In the genomic region with DNA sequence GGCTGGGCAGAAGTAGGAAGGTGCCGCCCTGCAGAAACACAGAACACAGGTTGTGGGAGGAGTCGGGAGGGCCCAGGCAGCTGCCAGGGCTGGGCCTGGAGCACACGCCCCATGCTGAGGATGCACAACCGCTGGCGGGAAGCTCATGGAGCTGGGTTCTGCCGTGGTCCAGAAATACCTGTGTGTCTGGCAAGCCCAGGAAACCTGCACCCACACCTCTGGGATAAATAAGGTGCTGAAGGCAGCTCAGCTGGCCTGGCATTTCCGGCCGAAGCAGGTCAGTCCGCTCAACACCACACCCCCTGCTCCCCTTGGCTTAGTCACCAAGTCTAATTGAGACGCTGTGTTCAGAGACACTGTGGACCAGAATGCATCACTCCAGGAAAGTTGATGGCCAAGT, we compare ENCODE assay signal across 14 cellular contexts. TPM values are rescaled to one million over a fixed set of nuclear protein-coding genes. Genes with fewer than 3 reads are reported as not detected.
DNase-seq lines count a peak whose midpoint lies in the region; ATAC-seq and TF ChIP-seq lines count a peak whose summit lies in the region.
"Had no signal": no experiment of that assay in that cellular context is flagged by ENCODE, and none has a peak within 500 bp of the region (broad histone marks: within the 10 kb centered on the region; RNA-seq: fewer than 3 reads in every experiment).

No MANE protein-coding gene starts in this region.

- WGBS in mammary epithelial cell (ENCODE audit: low coverage, missing lambda C conversion rate) = 80% methylated on average over 10 of the region's 10 CpGs

- TF ChIP-seq CTCF in mammary epithelial cell (conservative IDR thresholded peaks at IDR 0.05 in 1 of 2, IDR thresholded peaks at IDR 0.05 in 1 of 2; ENCODE audit: extremely low read depth in 1 of 2, insufficient read depth in 1 of 2, low read depth in 1 of 2, low read length in 2 of 2) = no peak

- H3K36me3 ChIP-seq in mammary epithelial cell (ENCODE audit: insufficient read depth, low read length) = no peaks in the 10 kb centered on the region
- H3K36me3 ChIP-seq: BLaER1 had no signal

- peaks cover 52% of the 10 kb centered on the region for H3K4me1 ChIP-seq in mammary epithelial cell (ENCODE audit: insufficient read depth, low read length)

- ATAC-seq in GM21367 (IDR thresholded peaks at IDR 0.05; ENCODE audit: unreplicated experiment) (no peak), HG02870 (IDR thresholded peaks at IDR 0.05; ENCODE audit: unreplicated experiment) (no peak)
- ATAC-seq: sciatic nerve, T-cell had no signal

- H2AFZ ChIP-seq in mammary epithelial cell (ENCODE audit: low read depth, low read length) = no peak overlapping the region

- no peaks in the 10 kb centered on the region for H4K20me1 ChIP-seq in mammary epithelial cell (ENCODE audit: insufficient read depth, low read length)

- H3K4me3 ChIP-seq in mammary epithelial cell (replicated peaks in 1 of 3; ENCODE audit: insufficient read depth in 1 of 3, low read depth in 2 of 3, low read length in 3 of 3) = no peak overlapping the region
- H3K4me3 ChIP-seq: BLaER1 had no signal

- H3K27ac ChIP-seq in mammary epithelial cell (ENCODE audit: insufficient read depth, low read depth, low read length) = no peak overlapping the region
- H3K27ac ChIP-seq: BLaER1 had no signal

- BruUV-seq in mammary epithelial cell (replicated peaks; lab: Mats Ljungman, UMichigan) = no TSS peak

- no peaks in the 10 kb centered on the region for H3K9me3 ChIP-seq in mammary epithelial cell (replicated peaks; ENCODE audit: insufficient read depth, low read length)
- H3K9me3 ChIP-seq: BLaER1 had no signal

- intact Hi-C loops in mammary epithelial cell (cut with micrococcal nuclease) = no loop called here

- in situ Hi-C loops in mammary epithelial cell (cut with MboI; ENCODE audit: low sequenced_read_pairs in 2 of 2) = loop anchor here in 1 of 2 donors (10.0 kb wide), 1 partner anchor 57 kb away; no protein-coding TSS in a partner anchor

- peaks cover 11% of the 10 kb centered on the region for H3K79me2 ChIP-seq in mammary epithelial cell (ENCODE audit: insufficient read depth, low read length)

- peak; percentile 76 for DNase-seq in HT-29 (ENCODE audit: low spot score)
- DNase-seq in NCI-H2196 treated with DMSO at 0.1 percent for 48 hours (lab: John Stamatoyannopoulos, UW; ENCODE audit: unreplicated experiment) = peak; percentile 67
- peak; percentile 81 for DNase-seq in mammary epithelial cell
- peak; percentile 63 for DNase-seq in renal cortical epithelial cell (ENCODE audit: low read depth)
- no peak for DNase-seq in NCI-H446 (lab: John Stamatoyannopoulos, UW)
- DNase-seq: activated CD8-positive, alpha-beta memory T cell treated with anti-CD3 and anti-CD28 coated beads for 24 hours; DMS79; NCI-H524 treated with DMSO at 0.1 percent for 48 hours; nucleus accumbens; T-cell had no signal

- H3K9ac ChIP-seq in mammary epithelial cell (ENCODE audit: insufficient read depth, low read length) = no peak overlapping the region
- H3K9ac ChIP-seq: BLaER1 had no signal

- dilution Hi-C loops in mammary epithelial cell (cut with HindIII; ENCODE audit: low sequenced_read_pairs) = no loop called here

- CTCF ChIA-PET in mammary epithelial cell (lab: Charles Lee; ENCODE audit: low non-redundant PET) = no interaction called here

- H3K27me3 ChIP-seq in mammary epithelial cell (ENCODE audit: insufficient read depth, low read length) = no peaks in the 10 kb centered on the region

- H3K4me2 ChIP-seq in mammary epithelial cell (ENCODE audit: insufficient read depth, low read depth, low read length) = no peak overlapping the region
- H3K4me2 ChIP-seq: BLaER1 had no signal

RNA-seq across cellular contexts. Expression of a gene that starts 32.1 kb away (rescaled TPM):
- 12.2 and 16.4 TPM in 2 replicates for total RNA-seq in HT-29 (2014; rRNA removed; shearing (Covaris generic))
- 100 to 1,000 TPM in 1 of 2 donors, 10 to 100 TPM in 1; 54.7 to 103 TPM for total RNA-seq in mammary epithelial cell
- polyA plus RNA-seq in mammary epithelial cell = 138 TPM
- 108 TPM for polyA minus RNA-seq in mammary epithelial cell
- 26.9 and 77.6 TPM in 2 replicates for total RNA-seq in renal cortical epithelial cell

RNA-seq across cellular contexts. Expression of a gene that starts 54.2 kb away (rescaled TPM):
- total RNA-seq in HT-29 (2014; rRNA removed; shearing (Covaris generic)) = 78.4 and 99.0 TPM in 2 replicates
- 100 to 1,000 TPM; 229 to 335 TPM for total RNA-seq in mammary epithelial cell
- polyA plus RNA-seq in mammary epithelial cell = 168 TPM
- 399 TPM for polyA minus RNA-seq in mammary epithelial cell
- total RNA-seq in renal cortical epithelial cell = 92.9 and 178 TPM in 2 replicates

Comparison
In these comparisons a context has a peak if more than half of its experiments do, and no peak if none do; other contexts are left out.
1. DNase-seq: peak in HT-29 (single experiment), NCI-H2196 treated with DMSO at 0.1 percent for 48 hours (single experiment), mammary epithelial cell (single experiment) and renal cortical epithelial cell (single experiment); none in NCI-H446 (0 of 2).